ENCODE assay signal across 17 cellular contexts in genomic region chr17:4326608-4327007, GRCh38. TPM values are rescaled to one million over a fixed set of nuclear protein-coding genes. Genes with fewer than 3 reads are reported as not detected.
DNase-seq lines count a peak whose midpoint lies in the region; FAIRE-seq and TF ChIP-seq lines count a peak whose summit lies in the region.
"Had no signal": no experiment of that assay in that cellular context is flagged by ENCODE, and none has a peak within 500 bp of the region (broad histone marks: within the 10 kb centered on the region; RNA-seq: fewer than 3 reads in every experiment).

No MANE protein-coding gene starts in this region.

- H3K9ac ChIP-seq in keratinocyte (ENCODE audit: control insufficient read depth, extremely low read depth, insufficient read depth, low read length) = peak overlapping the region; percentile 54

- peak; percentile 84 for FAIRE-seq in keratinocyte (lab: Jason Lieb, UNC)
- FAIRE-seq: K562 had no signal

- H2AFZ ChIP-seq in keratinocyte (ENCODE audit: control insufficient read depth, low read length) = no peak overlapping the region

- H3K4me1 ChIP-seq in ascending aorta (peaks cover 0 to 12% of the 10 kb centered on the region in 2 donors), keratinocyte (ENCODE audit: control insufficient read depth, extremely low read depth, insufficient read depth, low read length) (peaks cover 47% of the 10 kb centered on the region), suprapubic skin (peaks cover 28% of the 10 kb centered on the region), left ventricle myocardium inferior (peaks cover 40% of the 10 kb centered on the region)
- H3K4me1 ChIP-seq: HAP-1 had no signal

- DNase-seq in HFFc6 (no peak), ascending aorta (ENCODE audit: low spot score in 2 of 2) (no peak), keratinocyte (ENCODE audit: low read depth, low spot score) (peak; percentile 42), suprapubic skin (ENCODE audit: low spot score in 2 of 2) (no peak), NCI-H2227 (lab: John Stamatoyannopoulos, UW; ENCODE audit: unreplicated experiment) (no peak), left ventricle myocardium inferior (no peak), NCI-H446 treated with DMSO at 0.1 percent for 48 hours (lab: John Stamatoyannopoulos, UW) (no peak), NCI-H69 (lab: John Stamatoyannopoulos, UW) (no peak)
- DNase-seq: Calu3; CD4-positive, alpha-beta T cell; NCI-H1436; NCI-H2029 treated with DMSO at 0.1 percent for 48 hours; NCI-H510A treated with DMSO at 0.1 percent for 48 hours; Right ventricle myocardium superior had no signal

- H3K27me3 ChIP-seq in ascending aorta (no peaks in the 10 kb centered on the region), keratinocyte (ENCODE audit: control insufficient read depth, extremely low read depth, insufficient read depth, low read length) (no peaks in the 10 kb centered on the region), suprapubic skin (no peaks in the 10 kb centered on the region), left ventricle myocardium inferior (ENCODE audit: low read depth) (no peaks in the 10 kb centered on the region)

- peaks cover 3% of the 10 kb centered on the region; the same call in 1 of the 2 replicates for H3K27me3 Mint-ChIP-seq in HFFc6 (ENCODE audit: insufficient read depth)
- H3K27me3 Mint-ChIP-seq: B cell; CD4-positive, alpha-beta T cell had no signal

- H3K36me3 ChIP-seq in ascending aorta (no peaks in the 10 kb centered on the region), keratinocyte (ENCODE audit: control insufficient read depth in 2 of 2, extremely low read depth in 1 of 2, insufficient read depth in 2 of 2, low read length in 2 of 2) (peaks cover 2 to 3% of the 10 kb centered on the region in 2 experiments), suprapubic skin (no peaks in the 10 kb centered on the region), left ventricle myocardium inferior (peaks cover 3% of the 10 kb centered on the region)

- intact Hi-C loops in ascending aorta (cut with DNase I) (no loop called here), left ventricle myocardium inferior (cut with micrococcal nuclease) (no loop called here)

- peaks cover 6% of the 10 kb centered on the region for H3K9me3 Mint-ChIP-seq in HFFc6

- H3K9me3 ChIP-seq in ascending aorta (no peaks in the 10 kb centered on the region), keratinocyte (ENCODE audit: control insufficient read depth, low read depth, low read length) (no peaks in the 10 kb centered on the region), suprapubic skin (no peaks in the 10 kb centered on the region), left ventricle myocardium inferior (replicated peaks) (peaks cover 11% of the 10 kb centered on the region)

- H3K36me3 Mint-ChIP-seq in HFFc6 (ENCODE audit: low read depth) = peaks cover 26% of the 10 kb centered on the region

- H3K4me1 Mint-ChIP-seq in HFFc6 (ENCODE audit: low read depth) = peaks cover 66% of the 10 kb centered on the region

- H3K4me2 ChIP-seq in keratinocyte (ENCODE audit: control insufficient read depth, extremely low read depth, insufficient read depth, low read depth, low read length) = peak overlapping the region; percentile 46

- no peak for TF ChIP-seq CTCF in HFFc6 (IDR thresholded peaks at IDR 0.05)
- no peak for TF ChIP-seq CTCF in ascending aorta (IDR thresholded peaks at IDR 0.05)
- no peak for TF ChIP-seq CTCF in keratinocyte (optimal IDR thresholded peaks at IDR 0.05 in 1 of 3, IDR thresholded peaks at IDR 0.05 in 1 of 3, conservative IDR thresholded peaks at IDR 0.05 in 1 of 3; ENCODE audit: extremely low read depth in 1 of 3, insufficient read depth in 2 of 3, low read length in 3 of 3)
- TF ChIP-seq CTCF in suprapubic skin (IDR thresholded peaks at IDR 0.05) = no peak
- TF ChIP-seq CTCF in left ventricle myocardium inferior (IDR thresholded peaks at IDR 0.05; ENCODE audit: borderline replicate concordance) = no peak

- peaks cover 9% of the 10 kb centered on the region for H4K20me1 ChIP-seq in keratinocyte (ENCODE audit: control insufficient read depth, extremely low read depth, insufficient read depth, low read length)

- TF ChIP-seq EP300 in suprapubic skin (IDR thresholded peaks at IDR 0.05) = no peak

- no peak for TF ChIP-seq POLR2A in suprapubic skin (IDR thresholded peaks at IDR 0.05)

- WGBS in suprapubic skin = 51% methylated on average over 2 of the region's 2 CpGs

- H3K9me1 ChIP-seq in keratinocyte (ENCODE audit: control insufficient read depth, extremely low read depth, insufficient read depth, low read length) = no peaks in the 10 kb centered on the region

- H3K4me3 ChIP-seq in ascending aorta = no peak overlapping the region
- H3K4me3 ChIP-seq in keratinocyte (ENCODE audit: control insufficient read depth in 2 of 3, extremely low read depth in 1 of 3, insufficient read depth in 2 of 3, low read depth in 1 of 3, low read length in 3 of 3) = no peak overlapping the region
- no peak overlapping the region for H3K4me3 ChIP-seq in suprapubic skin
- no peak overlapping the region for H3K4me3 ChIP-seq in left ventricle myocardium inferior
- H3K4me3 ChIP-seq: HAP-1, K562 had no signal

- H3K4me3 Mint-ChIP-seq in HFFc6 = peak overlapping the region; percentile 41
- H3K4me3 Mint-ChIP-seq: B cell; CD4-positive, alpha-beta T cell had no signal

- dilution Hi-C loops in keratinocyte (cut with MboI; ENCODE audit: extremely low pct_ligation_motif_present, low sequenced_read_pairs) = no loop called here

- peaks cover 92% of the 10 kb centered on the region for H3K79me2 ChIP-seq in keratinocyte (ENCODE audit: control insufficient read depth, insufficient read depth, low read length)

- peak overlapping the region; percentile 59 to 72 for H3K27ac ChIP-seq in ascending aorta
- peak overlapping the region; percentile 90 for H3K27ac ChIP-seq in keratinocyte (ENCODE audit: control insufficient read depth, insufficient read depth, low read length)
- peak overlapping the region; percentile 12 for H3K27ac ChIP-seq in suprapubic skin
- H3K27ac ChIP-seq in left ventricle myocardium inferior (replicated peaks) = no peak overlapping the region

- H3K27ac Mint-ChIP-seq in HFFc6 = peak overlapping the region; percentile 51; the same call in 1 of the 2 replicates
- H3K27ac Mint-ChIP-seq: B cell; CD4-positive, alpha-beta T cell had no signal

RNA-seq across cellular contexts. Expression of gene UBE2G1, which starts 39.9 kb away (rescaled TPM):
- 10 to 100 TPM; 56.3 to 73.1 (median 62.6) TPM for total RNA-seq in HFFc6 (2021; fragmentation: NEBNext Ultra II Directional; extraction: Animal tissue kit (Norgen Biotek cat#: 25700))
- total RNA-seq in ascending aorta = 27.9 TPM
- 52.1 to 86.2 TPM (median 60.1 TPM) in 3 replicates for polyA plus RNA-seq in keratinocyte
- polyA plus RNA-seq in keratinocyte (2011; ENCODE audit: low read depth) = 36.2 TPM
- 53.0 and 109 TPM in 2 replicates for polyA plus RNA-seq in keratinocyte (2011; cell fraction: cytosol; rRNA removed)
- 56.5 and 67.3 TPM in 2 replicates for polyA plus RNA-seq in keratinocyte (2011; cell fraction: nucleus; rRNA removed)
- 63.6 and 74.0 TPM in 2 replicates for polyA plus RNA-seq in keratinocyte (2012; ENCODE audit: low replicate concordance)
- 19.1 to 49.6 TPM (median 30.4 TPM) in 3 replicates for polyA minus RNA-seq in keratinocyte
- polyA minus RNA-seq in keratinocyte (2011; cell fraction: cytosol; rRNA and poly(A)+ RNA removed) = 77.9 TPM
- 51.2 and 60.7 TPM in 2 replicates for polyA minus RNA-seq in keratinocyte (2011; cell fraction: nucleus; rRNA and poly(A)+ RNA removed)
- 10 to 100 TPM; 53.4 to 75.4 (median 67.4) TPM for total RNA-seq in suprapubic skin
- 92.8 TPM for total RNA-seq in left ventricle myocardium inferior
